In the genomic region with DNA sequence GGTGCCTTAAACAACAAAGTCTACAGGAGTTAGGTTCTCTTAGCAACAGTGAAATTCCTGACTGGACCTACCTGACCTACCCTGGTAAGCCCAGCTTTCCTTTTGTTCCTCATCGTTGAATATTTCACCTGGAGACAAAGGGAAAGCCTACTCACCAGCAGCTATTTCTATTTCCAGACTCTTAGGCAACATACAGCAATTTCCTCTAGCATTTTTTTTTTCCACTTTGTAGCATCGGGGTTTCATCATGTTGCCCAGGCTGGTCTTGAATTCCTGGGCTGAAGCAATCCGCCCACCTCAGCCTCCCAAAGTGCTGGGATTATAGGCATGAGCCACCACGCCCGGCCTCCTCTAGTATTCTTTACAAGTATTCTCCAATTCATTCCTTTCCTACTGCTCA, we compare ENCODE assay signal across 19 cellular contexts. TPM values are rescaled to one million over a fixed set of nuclear protein-coding genes. Genes with fewer than 3 reads are reported as not detected.
DNase-seq lines count a peak whose midpoint lies in the region; ATAC-seq and TF ChIP-seq lines count a peak whose summit lies in the region.
"Had no signal": no experiment of that assay in that cellular context is flagged by ENCODE, and none has a peak within 500 bp of the region (broad histone marks: within the 10 kb centered on the region; RNA-seq: fewer than 3 reads in every experiment).

No MANE protein-coding gene starts in this region.

- H3K27ac Mint-ChIP-seq in naive thymus-derived CD8-positive, alpha-beta T cell: peak overlapping the region in 1 of 10 donors; percentile 47

- no peak for TF ChIP-seq POLR2A in erythroblast (IDR thresholded peaks at IDR 0.05; ENCODE audit: low read length)

- H3K9me3 Mint-ChIP-seq in naive thymus-derived CD8-positive, alpha-beta T cell: no peaks in the 10 kb centered on the region

- H3K36me3 Mint-ChIP-seq in naive thymus-derived CD8-positive, alpha-beta T cell: peaks cover 1 to 30% (median 4%) of the 10 kb centered on the region in 3 donors

- H3K27me3 Mint-ChIP-seq in naive thymus-derived CD8-positive, alpha-beta T cell: no peaks in the 10 kb centered on the region

- H3K4me3 Mint-ChIP-seq in naive thymus-derived CD8-positive, alpha-beta T cell: no peak overlapping the region

- POLR2A ChIA-PET in naive thymus-derived CD8-positive, alpha-beta T cell (lab: Charles Lee): no interaction called here

- DNase-seq in NOMO-1 (lab: John Stamatoyannopoulos, UW; ENCODE audit: unreplicated experiment in 2 of 2) (peak; percentile 16), NOMO-1 treated with dmso at 0.1 percent for 144 hours (lab: John Stamatoyannopoulos, UW; ENCODE audit: unreplicated experiment) (no peak), SW480 (ENCODE audit: low spot score) (peak; percentile 6), fibroblast of the conjunctiva (ENCODE audit: low read depth) (peak; percentile 17), erythroblast (lab: John Stamatoyannopoulos, UW) (no peak), D341Med (ENCODE audit: low spot score) (no peak)
- DNase-seq in naive thymus-derived CD8-positive, alpha-beta T cell: no peak
- no peak for DNase-seq in activated CD4-positive, alpha-beta T cell treated with anti-CD3 and anti-CD28 coated beads, Interleukin-2, amount 50 U/mL, for 48 hours
- DNase-seq: body of pancreas; effector memory CD4-positive, alpha-beta T cell; heart left ventricle; NCI-H1694 treated with DMSO at 0.1 percent for 48 hours; NCI-H524 treated with DMSO at 0.1 percent for 48 hours; retina; stimulated activated CD4-positive, alpha-beta T cell treated with anti-CD3 and anti-CD28 coated beads, Interleukin-2, amount 100 ng/mL, for 48 hours; WERI-Rb-1 had no signal

- ATAC-seq in naive thymus-derived CD8-positive, alpha-beta T cell: no peak
- ATAC-seq: body of pancreas, heart left ventricle, Panc1 had no signal

- H3K4me1 Mint-ChIP-seq in naive thymus-derived CD8-positive, alpha-beta T cell: peaks cover 0 to 10% (median 3%) of the 10 kb centered on the region in 4 donors

RNA-seq across cellular contexts. Expression of a gene that starts 6.8 kb away (rescaled TPM):
- total RNA-seq in naive thymus-derived CD8-positive, alpha-beta T cell: not detected
- not detected for polyA plus RNA-seq in naive thymus-derived CD8-positive, alpha-beta T cell
- total RNA-seq: body of pancreas, heart left ventricle, myocyte, tibial nerve had no signal
- polyA plus RNA-seq: heart left ventricle had no signal

Comparison
In these comparisons a context has a peak if more than half of its experiments do, and no peak if none do; other contexts are left out.
1. DNase-seq: peak in NOMO-1 (2 of 2), SW480 (single experiment) and fibroblast of the conjunctiva (single experiment); none in NOMO-1 treated with dmso at 0.1 percent for 144 hours (single experiment), erythroblast (0 of 2), naive thymus-derived CD8-positive, alpha-beta T cell (0 of 10), D341Med (single experiment) and activated CD4-positive, alpha-beta T cell treated with anti-CD3 and anti-CD28 coated beads, Interleukin-2, amount 50 U/mL, for 48 hours (0 of 2).